8 cellular contexts compared by ENCODE assay signal in genomic region chr22:41286639-41287091, GRCh38. TPM values are rescaled to one million over a fixed set of nuclear protein-coding genes. Genes with fewer than 3 reads are reported as not detected.
A peak's percentile ranks its signal among the peaks of the same experiment; 100 is the strongest.
DNase-seq lines count a peak whose midpoint lies in the region; ATAC-seq and TF ChIP-seq lines count a peak whose summit lies in the region.

No MANE protein-coding gene starts in this region.

- H3K27me3 ChIP-seq in cardiac muscle cell (no peaks in the 10 kb centered on the region), iPS-18a (ENCODE audit: control insufficient read depth, insufficient read depth, low read length) (no peaks in the 10 kb centered on the region)

- peak overlapping the region; percentile 45 for H3K9ac ChIP-seq in iPS-18a (ENCODE audit: low read length)

- H3K36me3 Mint-ChIP-seq in activated naive CD4-positive, alpha-beta T cell treated with anti-CD3 and anti-CD28 coated beads, Interleukin-2, amount 50 U/mL, for 24 hours: peaks cover 5% of the 10 kb centered on the region

- H3K4me1 ChIP-seq in cardiac muscle cell (ENCODE audit: low read depth) (peaks cover 11% of the 10 kb centered on the region), iPS-18a (ENCODE audit: control insufficient read depth, low read depth, low read length) (peaks cover 22% of the 10 kb centered on the region)

- intact Hi-C loops in cardiac septum (cut with DNase I): loop anchor here (2.0 to 5.0 kb wide), 4 partner anchors 14 to 196 kb away; partner anchors contain the start of genes L3MBTL2, TEF and ZC3H7B

- H3K27me3 Mint-ChIP-seq in activated naive CD4-positive, alpha-beta T cell treated with anti-CD3 and anti-CD28 coated beads, Interleukin-2, amount 50 U/mL, for 24 hours: no peaks in the 10 kb centered on the region

- peak overlapping the region; percentile 94 for H3K4me3 Mint-ChIP-seq in activated naive CD4-positive, alpha-beta T cell treated with anti-CD3 and anti-CD28 coated beads, Interleukin-2, amount 50 U/mL, for 24 hours

- H3K27ac ChIP-seq in cardiac muscle cell: peak overlapping the region; percentile 6
- H3K27ac ChIP-seq in RWPE1: peak overlapping the region; percentile 93
- H3K27ac ChIP-seq in iPS-18a (ENCODE audit: low read length): no peak overlapping the region

- DNase-seq in cardiac muscle cell (ENCODE audit: low read depth in 1 of 2, low spot score in 1 of 2): peak in 1 of 2 donors; percentile 33
- DNase-seq in cardiac septum (ENCODE audit: low spot score): no peak
- DNase-seq in RWPE1 (ENCODE audit: low spot score): no peak
- peak; percentile 58 for DNase-seq in stimulated activated CD4-positive, alpha-beta T cell treated with anti-CD3 and anti-CD28 coated beads, Interleukin-1b, Interleukin-23, amount 100 ng/mL, for 48 hours
- DNase-seq in H4 (ENCODE audit: low spot score): no peak

- peak; percentile 12 for ATAC-seq in HG03095 (IDR thresholded peaks at IDR 0.05; ENCODE audit: unreplicated experiment)

- H3K4me3 ChIP-seq in cardiac muscle cell: peak overlapping the region; percentile 37
- H3K4me3 ChIP-seq in iPS-18a (ENCODE audit: low read length): peak overlapping the region; percentile 71

- H3K4me1 Mint-ChIP-seq in activated naive CD4-positive, alpha-beta T cell treated with anti-CD3 and anti-CD28 coated beads, Interleukin-2, amount 50 U/mL, for 24 hours: peaks cover 25% of the 10 kb centered on the region

- POLR2A ChIA-PET in RWPE1 (lab: Yijun Ruan, JAX; ENCODE audit: low non-redundant PET): no interaction called here

- no peaks in the 10 kb centered on the region for H3K36me3 ChIP-seq in cardiac muscle cell
- H3K36me3 ChIP-seq in iPS-18a (ENCODE audit: control insufficient read depth, low read depth, low read length): peaks cover 17% of the 10 kb centered on the region

- TF ChIP-seq CTCF in cardiac muscle cell (IDR thresholded peaks at IDR 0.05; ENCODE audit: low read depth, low read length): no peak
- TF ChIP-seq CTCF in RWPE1 (conservative IDR thresholded peaks at IDR 0.05; ENCODE audit: low read depth): no peak

- peak overlapping the region; percentile 94 for H3K27ac Mint-ChIP-seq in activated naive CD4-positive, alpha-beta T cell treated with anti-CD3 and anti-CD28 coated beads, Interleukin-2, amount 50 U/mL, for 24 hours

- no peaks in the 10 kb centered on the region for H3K9me3 Mint-ChIP-seq in activated naive CD4-positive, alpha-beta T cell treated with anti-CD3 and anti-CD28 coated beads, Interleukin-2, amount 50 U/mL, for 24 hours

- H3K9me3 ChIP-seq in cardiac muscle cell (ENCODE audit: low read depth) (no peaks in the 10 kb centered on the region), iPS-18a (ENCODE audit: control insufficient read depth, low read depth, low read length) (no peaks in the 10 kb centered on the region)

- CTCF ChIA-PET in RWPE1 (lab: Yijun Ruan, JAX): interaction anchor here (0.5 kb wide), 1 partner anchor 22 kb away, joined by 4 read pairs; no protein-coding TSS in a partner anchor

RNA-seq across cellular contexts. Expression of gene RANGAP1, which starts 0.7 kb away (rescaled TPM):
- total RNA-seq in cardiac muscle cell (68.7 and 125 TPM in 2 replicates), cardiac septum (32.8 TPM)
- polyA plus RNA-seq in cardiac muscle cell: 43.3 and 78.4 TPM in 2 replicates
- total RNA-seq in H4 (2014; rRNA removed; shearing (Covaris generic)): 29.7 and 44.6 TPM in 2 replicates

RNA-seq across cellular contexts. Expression of gene ZC3H7B, which starts 14.7 kb away (rescaled TPM):
- total RNA-seq in cardiac muscle cell (57.6 and 65.9 TPM in 2 replicates), cardiac septum (37.2 TPM)
- 7.2 and 7.4 TPM in 2 replicates for polyA plus RNA-seq in cardiac muscle cell
- total RNA-seq in H4 (2014; rRNA removed; shearing (Covaris generic)): 17.8 and 17.9 TPM in 2 replicates

RNA-seq across cellular contexts. Expression of gene CHADL, which starts 45.9 kb away (rescaled TPM):
- total RNA-seq in cardiac muscle cell: 3.3 and 4.0 TPM in 2 replicates
- polyA plus RNA-seq in cardiac muscle cell: 0.49 and 1.8 TPM in 2 replicates
- 2.9 TPM for total RNA-seq in cardiac septum
- not detected in 2 replicates for total RNA-seq in H4 (2014; rRNA removed; shearing (Covaris generic))
